In genomic region chr9:70110194-70111041, GRCh38 we compare ENCODE assay signal across 9 cellular contexts.
DNase-seq lines count a peak whose midpoint lies in the region; ATAC-seq and TF ChIP-seq lines count a peak whose summit lies in the region.
"Had no signal": no experiment of that assay in that cellular context is flagged by ENCODE, and none has a peak within 500 bp of the region (broad histone marks: within the 10 kb centered on the region; RNA-seq: fewer than 3 reads in every experiment).

No MANE protein-coding gene starts in this region.

- H3K4me1 ChIP-seq in Loucy (ENCODE audit: insufficient read depth, low read length, poor library complexity, severe bottlenecking), result no peaks in the 10 kb centered on the region

- DNase-seq in G401 (ENCODE audit: low spot score) (peak; percentile 18), omental fat pad (ENCODE audit: low spot score) (no peak), endothelial cell (ENCODE audit: low spot score) (no peak), nephron progenitor cell (no peak)
- no peak for DNase-seq in stimulated activated CD4-positive, alpha-beta T cell treated with anti-CD3 and anti-CD28 coated beads, Interleukin-4, amount 100 ng/mL, for 1 hour

- H3K27me3 Mint-ChIP-seq in activated T-helper 17 cell treated with anti-CD3 and anti-CD28 coated beads, Interleukin-2, amount 50 U/mL, for 72 hours, result peaks cover 14% of the 10 kb centered on the region
- H3K27me3 Mint-ChIP-seq in endothelial cell (ENCODE audit: unreplicated experiment) (peaks cover 5% of the 10 kb centered on the region), nephron progenitor cell (ENCODE audit: low read depth, poor library complexity) (no peaks in the 10 kb centered on the region)

- H3K4me1 Mint-ChIP-seq in activated T-helper 17 cell treated with anti-CD3 and anti-CD28 coated beads, Interleukin-2, amount 50 U/mL, for 72 hours, result peaks cover 7% of the 10 kb centered on the region
- peaks cover 6% of the 10 kb centered on the region for H3K4me1 Mint-ChIP-seq in endothelial cell (ENCODE audit: unreplicated experiment)
- H3K4me1 Mint-ChIP-seq in nephron progenitor cell, result peaks cover 18% of the 10 kb centered on the region
- H3K4me1 Mint-ChIP-seq: activated naive CD4-positive, alpha-beta T cell treated with anti-CD3 and anti-CD28 coated beads, Interleukin-2, amount 10 ng/mL, durations not matched to agents 7 days and 5 days had no signal

- peak overlapping the region; percentile 10 for H3K4me2 ChIP-seq in Loucy (ENCODE audit: low read depth, low read length, poor library complexity, severe bottlenecking)

- H3K9ac ChIP-seq in Loucy (ENCODE audit: low read depth, low read length, poor library complexity, severe bottlenecking), result no peak overlapping the region

- TF ChIP-seq CTCF in Loucy (conservative IDR thresholded peaks at IDR 0.05; ENCODE audit: low read length), result no peak
- TF ChIP-seq CTCF in omental fat pad (IDR thresholded peaks at IDR 0.05), result no peak
- TF ChIP-seq CTCF in endothelial cell (IDR thresholded peaks at IDR 0.05; ENCODE audit: unreplicated experiment), result no peak
- TF ChIP-seq CTCF in nephron progenitor cell (IDR thresholded peaks at IDR 0.05), result no peak

- no peaks in the 10 kb centered on the region for H3K79me2 ChIP-seq in Loucy (ENCODE audit: insufficient read depth, low read length)

- no peaks in the 10 kb centered on the region for H3K36me3 Mint-ChIP-seq in activated T-helper 17 cell treated with anti-CD3 and anti-CD28 coated beads, Interleukin-2, amount 50 U/mL, for 72 hours (ENCODE audit: low read depth)
- H3K36me3 Mint-ChIP-seq in endothelial cell (ENCODE audit: low read depth, unreplicated experiment), result no peaks in the 10 kb centered on the region
- no peaks in the 10 kb centered on the region for H3K36me3 Mint-ChIP-seq in nephron progenitor cell (ENCODE audit: low read depth)
- H3K36me3 Mint-ChIP-seq: activated naive CD4-positive, alpha-beta T cell treated with anti-CD3 and anti-CD28 coated beads, Interleukin-2, amount 10 ng/mL, durations not matched to agents 7 days and 5 days had no signal

- no peaks in the 10 kb centered on the region for H3K9me2 ChIP-seq in Loucy (replicated peaks; ENCODE audit: low read depth, low read length)

- no peak overlapping the region for H3K4me3 ChIP-seq in Loucy (ENCODE audit: low read length, poor library complexity, severe bottlenecking)

- no peaks in the 10 kb centered on the region for H3K27me3 ChIP-seq in Loucy (ENCODE audit: insufficient read depth, low read length, poor library complexity, severe bottlenecking)

- ATAC-seq in activated T-helper 17 cell treated with anti-CD3 and anti-CD28 coated beads, Interleukin-2, amount 50 U/mL, for 72 hours (replicated peaks), result no peak
- peak; percentile 22 for ATAC-seq in omental fat pad (ENCODE audit: low FRiP score)
- ATAC-seq in GM18873 (IDR thresholded peaks at IDR 0.05; ENCODE audit: low FRiP score, unreplicated experiment), result no peak

- no peaks in the 10 kb centered on the region for H4K20me1 ChIP-seq in Loucy (ENCODE audit: insufficient read depth, low read length, poor library complexity, severe bottlenecking)

- H3K36me3 ChIP-seq in Loucy (ENCODE audit: insufficient read depth, low read length), result no peaks in the 10 kb centered on the region

- H3K27ac Mint-ChIP-seq in activated T-helper 17 cell treated with anti-CD3 and anti-CD28 coated beads, Interleukin-2, amount 50 U/mL, for 72 hours, result no peak overlapping the region
- H3K27ac Mint-ChIP-seq in endothelial cell (ENCODE audit: unreplicated experiment) (no peak overlapping the region), nephron progenitor cell (no peak overlapping the region)
- H3K27ac Mint-ChIP-seq: activated naive CD4-positive, alpha-beta T cell treated with anti-CD3 and anti-CD28 coated beads, Interleukin-2, amount 10 ng/mL, durations not matched to agents 7 days and 5 days had no signal

- peak overlapping the region; percentile 1 for H3K4me3 Mint-ChIP-seq in activated T-helper 17 cell treated with anti-CD3 and anti-CD28 coated beads, Interleukin-2, amount 50 U/mL, for 72 hours
- no peak overlapping the region for H3K4me3 Mint-ChIP-seq in endothelial cell (ENCODE audit: unreplicated experiment)
- no peak overlapping the region for H3K4me3 Mint-ChIP-seq in nephron progenitor cell
- H3K4me3 Mint-ChIP-seq: activated naive CD4-positive, alpha-beta T cell treated with anti-CD3 and anti-CD28 coated beads, Interleukin-2, amount 10 ng/mL, durations not matched to agents 7 days and 5 days had no signal

- H2AFZ ChIP-seq in Loucy (ENCODE audit: low read length), result no peak overlapping the region

- H3F3A ChIP-seq in Loucy (ENCODE audit: low read depth), result no peaks in the 10 kb centered on the region

- no peaks in the 10 kb centered on the region for H3K9me3 Mint-ChIP-seq in activated T-helper 17 cell treated with anti-CD3 and anti-CD28 coated beads, Interleukin-2, amount 50 U/mL, for 72 hours
- H3K9me3 Mint-ChIP-seq in endothelial cell (ENCODE audit: unreplicated experiment) (no peaks in the 10 kb centered on the region), nephron progenitor cell (no peaks in the 10 kb centered on the region)
- H3K9me3 Mint-ChIP-seq: activated naive CD4-positive, alpha-beta T cell treated with anti-CD3 and anti-CD28 coated beads, Interleukin-2, amount 10 ng/mL, durations not matched to agents 7 days and 5 days had no signal

- no peaks in the 10 kb centered on the region for H3K9me3 ChIP-seq in Loucy (ENCODE audit: insufficient read depth, low read depth, low read length)

- in situ Hi-C loops in G401 (cut with HindIII; ENCODE audit: low sequenced_read_pairs), result no loop called here
